In the genomic region with DNA sequence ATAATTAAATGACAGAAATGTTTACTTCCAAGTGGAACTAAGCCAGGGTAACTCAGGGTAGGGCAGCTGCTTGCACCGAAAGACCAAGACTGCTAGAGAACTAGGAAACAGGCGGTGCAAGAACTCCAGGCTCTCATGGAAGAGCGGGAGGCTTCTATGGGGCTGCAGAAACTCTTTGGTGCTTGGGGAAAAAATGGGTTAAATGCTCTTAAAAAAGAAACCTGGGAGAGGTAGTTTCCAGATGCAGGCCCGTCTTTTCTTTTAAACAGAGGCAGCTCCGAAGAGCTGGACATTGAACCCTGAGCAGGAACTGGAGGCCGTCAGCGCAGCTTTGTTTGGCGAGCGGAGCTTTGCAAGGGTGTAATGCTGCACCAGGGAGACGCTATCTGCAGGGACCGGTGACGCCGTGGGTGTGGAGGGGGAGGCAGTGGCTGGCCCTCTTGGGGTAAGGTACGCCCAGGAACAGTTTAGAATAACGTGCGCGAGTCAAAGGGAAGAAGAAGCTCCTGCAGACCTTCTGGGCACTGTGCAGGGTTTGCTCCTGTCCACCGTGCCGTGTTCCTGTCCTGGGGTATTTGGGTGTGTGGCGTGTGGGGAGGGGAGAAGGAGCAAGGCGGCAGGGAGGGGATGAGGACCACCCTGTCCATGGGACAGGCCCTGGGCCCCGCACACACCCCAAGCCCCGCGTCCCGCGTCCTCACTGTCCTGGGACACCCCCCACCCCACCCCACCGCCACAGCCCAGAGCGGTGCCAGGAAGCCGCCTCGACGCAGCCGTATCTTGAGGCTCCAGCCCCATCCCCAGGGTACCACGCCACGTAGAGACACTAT, we compare ENCODE assay signal across 1 cellular context.
TF ChIP-seq lines count a peak whose summit lies in the region.

No MANE protein-coding gene starts in this region.

TF ChIP-seq in HepG2, 621 proteins besides CTCF, POLR2A, EP300 and RAD21 (continued from another document and continues in another):
- TF ChIP-seq ZNF496 (CRISPR knock-in tag; IDR thresholded peaks at IDR 0.05; ENCODE audit: insufficient replicate concordance) (no peak), NR3C1 (CRISPR knock-in tag; IDR thresholded peaks at IDR 0.05) (no peak), TEAD3 (CRISPR knock-in tag; optimal IDR thresholded peaks at IDR 0.05; ENCODE audit: borderline replicate concordance) (peak; percentile 16), ZNF788 (CRISPR knock-in tag; IDR thresholded peaks at IDR 0.05; ENCODE audit: borderline replicate concordance) (no peak), ZNF317 (CRISPR knock-in tag; IDR thresholded peaks at IDR 0.05) (no peak), ZNF773 (CRISPR knock-in tag; IDR thresholded peaks at IDR 0.05; ENCODE audit: borderline replicate concordance) (no peak), ZNF567 (CRISPR knock-in tag; IDR thresholded peaks at IDR 0.05; ENCODE audit: borderline replicate concordance) (no peak), ZNF777 (CRISPR knock-in tag; IDR thresholded peaks at IDR 0.05) (peak; percentile 42), RFX1 (IDR thresholded peaks at IDR 0.05) (no peak), RBM39 (IDR thresholded peaks at IDR 0.05; ENCODE audit: low read depth, low read length, poor library complexity, severe bottlenecking) (no peak), NFRKB (IDR thresholded peaks at IDR 0.05) (no peak), ZNF30 (CRISPR knock-in tag; IDR thresholded peaks at IDR 0.05) (no peak), CBFB (CRISPR knock-in tag; IDR thresholded peaks at IDR 0.05) (no peak), ERF (CRISPR knock-in tag; IDR thresholded peaks at IDR 0.05) (peak; percentile 31; the same call in 1 of the 2 replicates), ZSCAN20 (CRISPR knock-in tag; IDR thresholded peaks at IDR 0.05; ENCODE audit: borderline replicate concordance) (no peak), ZNF713 (CRISPR knock-in tag; IDR thresholded peaks at IDR 0.05) (0 out of 2 replicates have a peak, but pooled peaks have one; percentile 32), EHMT2 (IDR thresholded peaks at IDR 0.05; ENCODE audit: borderline replicate concordance, low read depth, low read length) (no peak), SOX6 (IDR thresholded peaks at IDR 0.05) (no peak), SOX6 (CRISPR knock-in tag; IDR thresholded peaks at IDR 0.05) (peak; percentile 13; the same call in 1 of the 2 replicates), ATM (IDR thresholded peaks at IDR 0.05; ENCODE audit: borderline replicate concordance) (no peak), ZBTB8A (CRISPR knock-in tag; IDR thresholded peaks at IDR 0.05; ENCODE audit: borderline replicate concordance, low read depth) (no peak), ZNF143 (CRISPR knock-in tag; IDR thresholded peaks at IDR 0.05) (0 out of 2 replicates have a peak, but pooled peaks have one; percentile 13), ZNF780A (CRISPR knock-in tag; IDR thresholded peaks at IDR 0.05) (no peak), NR2F6 (IDR thresholded peaks at IDR 0.05) (no peak), NR2F6 (CRISPR knock-in tag; IDR thresholded peaks at IDR 0.05) (no peak), ZNF460 (CRISPR knock-in tag; IDR thresholded peaks at IDR 0.05; ENCODE audit: borderline replicate concordance) (no peak), SMARCC2 (IDR thresholded peaks at IDR 0.05) (no peak), ZNF160 (CRISPR knock-in tag; IDR thresholded peaks at IDR 0.05) (no peak), MAZ (IDR thresholded peaks at IDR 0.05; ENCODE audit: borderline replicate concordance, low read depth, low read length) (no peak), MAZ (CRISPR knock-in tag; IDR thresholded peaks at IDR 0.05; ENCODE audit: low read depth) (0 out of 2 replicates have a peak, but pooled peaks have one; percentile 27), ZNF546 (CRISPR knock-in tag; conservative IDR thresholded peaks at IDR 0.05) (0 out of 2 replicates have a peak, but pooled peaks have one; percentile 3), ZNF839 (CRISPR knock-in tag; IDR thresholded peaks at IDR 0.05; ENCODE audit: borderline replicate concordance) (no peak), WIZ (CRISPR knock-in tag; IDR thresholded peaks at IDR 0.05) (no peak), ZNF34 (CRISPR knock-in tag; IDR thresholded peaks at IDR 0.05; ENCODE audit: borderline replicate concordance) (no peak), ZNF598 (CRISPR knock-in tag; IDR thresholded peaks at IDR 0.05; ENCODE audit: borderline replicate concordance) (no peak), ZSCAN21 (CRISPR knock-in tag; IDR thresholded peaks at IDR 0.05; ENCODE audit: borderline replicate concordance) (no peak), PHB2 (IDR thresholded peaks at IDR 0.05; ENCODE audit: partially characterized antibody) (no peak), CEBPG (CRISPR knock-in tag; IDR thresholded peaks at IDR 0.05) (no peak), FOXC1 (CRISPR knock-in tag; IDR thresholded peaks at IDR 0.05; ENCODE audit: borderline replicate concordance) (no peak)
- TF ChIP-seq, protein P1, sequence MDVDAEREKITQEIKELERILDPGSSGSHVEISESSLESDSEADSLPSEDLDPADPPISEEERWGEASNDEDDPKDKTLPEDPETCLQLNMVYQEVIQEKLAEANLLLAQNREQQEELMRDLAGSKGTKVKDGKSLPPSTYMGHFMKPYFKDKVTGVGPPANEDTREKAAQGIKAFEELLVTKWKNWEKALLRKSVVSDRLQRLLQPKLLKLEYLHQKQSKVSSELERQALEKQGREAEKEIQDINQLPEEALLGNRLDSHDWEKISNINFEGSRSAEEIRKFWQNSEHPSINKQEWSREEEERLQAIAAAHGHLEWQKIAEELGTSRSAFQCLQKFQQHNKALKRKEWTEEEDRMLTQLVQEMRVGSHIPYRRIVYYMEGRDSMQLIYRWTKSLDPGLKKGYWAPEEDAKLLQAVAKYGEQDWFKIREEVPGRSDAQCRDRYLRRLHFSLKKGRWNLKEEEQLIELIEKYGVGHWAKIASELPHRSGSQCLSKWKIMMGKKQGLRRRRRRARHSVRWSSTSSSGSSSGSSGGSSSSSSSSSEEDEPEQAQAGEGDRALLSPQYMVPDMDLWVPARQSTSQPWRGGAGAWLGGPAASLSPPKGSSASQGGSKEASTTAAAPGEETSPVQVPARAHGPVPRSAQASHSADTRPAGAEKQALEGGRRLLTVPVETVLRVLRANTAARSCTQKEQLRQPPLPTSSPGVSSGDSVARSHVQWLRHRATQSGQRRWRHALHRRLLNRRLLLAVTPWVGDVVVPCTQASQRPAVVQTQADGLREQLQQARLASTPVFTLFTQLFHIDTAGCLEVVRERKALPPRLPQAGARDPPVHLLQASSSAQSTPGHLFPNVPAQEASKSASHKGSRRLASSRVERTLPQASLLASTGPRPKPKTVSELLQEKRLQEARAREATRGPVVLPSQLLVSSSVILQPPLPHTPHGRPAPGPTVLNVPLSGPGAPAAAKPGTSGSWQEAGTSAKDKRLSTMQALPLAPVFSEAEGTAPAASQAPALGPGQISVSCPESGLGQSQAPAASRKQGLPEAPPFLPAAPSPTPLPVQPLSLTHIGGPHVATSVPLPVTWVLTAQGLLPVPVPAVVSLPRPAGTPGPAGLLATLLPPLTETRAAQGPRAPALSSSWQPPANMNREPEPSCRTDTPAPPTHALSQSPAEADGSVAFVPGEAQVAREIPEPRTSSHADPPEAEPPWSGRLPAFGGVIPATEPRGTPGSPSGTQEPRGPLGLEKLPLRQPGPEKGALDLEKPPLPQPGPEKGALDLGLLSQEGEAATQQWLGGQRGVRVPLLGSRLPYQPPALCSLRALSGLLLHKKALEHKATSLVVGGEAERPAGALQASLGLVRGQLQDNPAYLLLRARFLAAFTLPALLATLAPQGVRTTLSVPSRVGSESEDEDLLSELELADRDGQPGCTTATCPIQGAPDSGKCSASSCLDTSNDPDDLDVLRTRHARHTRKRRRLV (CRISPR knock-in tag; IDR thresholded peaks at IDR 0.05) = no peak
- TF ChIP-seq, protein P2, sequence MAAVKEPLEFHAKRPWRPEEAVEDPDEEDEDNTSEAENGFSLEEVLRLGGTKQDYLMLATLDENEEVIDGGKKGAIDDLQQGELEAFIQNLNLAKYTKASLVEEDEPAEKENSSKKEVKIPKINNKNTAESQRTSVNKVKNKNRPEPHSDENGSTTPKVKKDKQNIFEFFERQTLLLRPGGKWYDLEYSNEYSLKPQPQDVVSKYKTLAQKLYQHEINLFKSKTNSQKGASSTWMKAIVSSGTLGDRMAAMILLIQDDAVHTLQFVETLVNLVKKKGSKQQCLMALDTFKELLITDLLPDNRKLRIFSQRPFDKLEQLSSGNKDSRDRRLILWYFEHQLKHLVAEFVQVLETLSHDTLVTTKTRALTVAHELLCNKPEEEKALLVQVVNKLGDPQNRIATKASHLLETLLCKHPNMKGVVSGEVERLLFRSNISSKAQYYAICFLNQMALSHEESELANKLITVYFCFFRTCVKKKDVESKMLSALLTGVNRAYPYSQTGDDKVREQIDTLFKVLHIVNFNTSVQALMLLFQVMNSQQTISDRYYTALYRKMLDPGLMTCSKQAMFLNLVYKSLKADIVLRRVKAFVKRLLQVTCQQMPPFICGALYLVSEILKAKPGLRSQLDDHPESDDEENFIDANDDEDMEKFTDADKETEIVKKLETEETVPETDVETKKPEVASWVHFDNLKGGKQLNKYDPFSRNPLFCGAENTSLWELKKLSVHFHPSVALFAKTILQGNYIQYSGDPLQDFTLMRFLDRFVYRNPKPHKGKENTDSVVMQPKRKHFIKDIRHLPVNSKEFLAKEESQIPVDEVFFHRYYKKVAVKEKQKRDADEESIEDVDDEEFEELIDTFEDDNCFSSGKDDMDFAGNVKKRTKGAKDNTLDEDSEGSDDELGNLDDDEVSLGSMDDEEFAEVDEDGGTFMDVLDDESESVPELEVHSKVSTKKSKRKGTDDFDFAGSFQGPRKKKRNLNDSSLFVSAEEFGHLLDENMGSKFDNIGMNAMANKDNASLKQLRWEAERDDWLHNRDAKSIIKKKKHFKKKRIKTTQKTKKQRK (IDR thresholded peaks at IDR 0.05; ENCODE audit: low read length) = no peak
- TF ChIP-seq, protein P3, sequence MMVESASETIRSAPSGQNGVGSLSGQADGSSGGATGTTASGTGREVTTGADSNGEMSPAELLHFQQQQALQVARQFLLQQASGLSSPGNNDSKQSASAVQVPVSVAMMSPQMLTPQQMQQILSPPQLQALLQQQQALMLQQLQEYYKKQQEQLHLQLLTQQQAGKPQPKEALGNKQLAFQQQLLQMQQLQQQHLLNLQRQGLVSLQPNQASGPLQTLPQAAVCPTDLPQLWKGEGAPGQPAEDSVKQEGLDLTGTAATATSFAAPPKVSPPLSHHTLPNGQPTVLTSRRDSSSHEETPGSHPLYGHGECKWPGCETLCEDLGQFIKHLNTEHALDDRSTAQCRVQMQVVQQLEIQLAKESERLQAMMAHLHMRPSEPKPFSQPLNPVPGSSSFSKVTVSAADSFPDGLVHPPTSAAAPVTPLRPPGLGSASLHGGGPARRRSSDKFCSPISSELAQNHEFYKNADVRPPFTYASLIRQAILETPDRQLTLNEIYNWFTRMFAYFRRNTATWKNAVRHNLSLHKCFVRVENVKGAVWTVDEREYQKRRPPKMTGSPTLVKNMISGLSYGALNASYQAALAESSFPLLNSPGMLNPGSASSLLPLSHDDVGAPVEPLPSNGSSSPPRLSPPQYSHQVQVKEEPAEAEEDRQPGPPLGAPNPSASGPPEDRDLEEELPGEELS (CRISPR knock-in tag; IDR thresholded peaks at IDR 0.05) = peak; percentile 79
- TF ChIP-seq, protein P4, sequence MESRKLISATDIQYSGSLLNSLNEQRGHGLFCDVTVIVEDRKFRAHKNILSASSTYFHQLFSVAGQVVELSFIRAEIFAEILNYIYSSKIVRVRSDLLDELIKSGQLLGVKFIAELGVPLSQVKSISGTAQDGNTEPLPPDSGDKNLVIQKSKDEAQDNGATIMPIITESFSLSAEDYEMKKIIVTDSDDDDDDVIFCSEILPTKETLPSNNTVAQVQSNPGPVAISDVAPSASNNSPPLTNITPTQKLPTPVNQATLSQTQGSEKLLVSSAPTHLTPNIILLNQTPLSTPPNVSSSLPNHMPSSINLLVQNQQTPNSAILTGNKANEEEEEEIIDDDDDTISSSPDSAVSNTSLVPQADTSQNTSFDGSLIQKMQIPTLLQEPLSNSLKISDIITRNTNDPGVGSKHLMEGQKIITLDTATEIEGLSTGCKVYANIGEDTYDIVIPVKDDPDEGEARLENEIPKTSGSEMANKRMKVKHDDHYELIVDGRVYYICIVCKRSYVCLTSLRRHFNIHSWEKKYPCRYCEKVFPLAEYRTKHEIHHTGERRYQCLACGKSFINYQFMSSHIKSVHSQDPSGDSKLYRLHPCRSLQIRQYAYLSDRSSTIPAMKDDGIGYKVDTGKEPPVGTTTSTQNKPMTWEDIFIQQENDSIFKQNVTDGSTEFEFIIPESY (CRISPR knock-in tag; IDR thresholded peaks at IDR 0.05) = no peak
- TF ChIP-seq, protein P5, sequence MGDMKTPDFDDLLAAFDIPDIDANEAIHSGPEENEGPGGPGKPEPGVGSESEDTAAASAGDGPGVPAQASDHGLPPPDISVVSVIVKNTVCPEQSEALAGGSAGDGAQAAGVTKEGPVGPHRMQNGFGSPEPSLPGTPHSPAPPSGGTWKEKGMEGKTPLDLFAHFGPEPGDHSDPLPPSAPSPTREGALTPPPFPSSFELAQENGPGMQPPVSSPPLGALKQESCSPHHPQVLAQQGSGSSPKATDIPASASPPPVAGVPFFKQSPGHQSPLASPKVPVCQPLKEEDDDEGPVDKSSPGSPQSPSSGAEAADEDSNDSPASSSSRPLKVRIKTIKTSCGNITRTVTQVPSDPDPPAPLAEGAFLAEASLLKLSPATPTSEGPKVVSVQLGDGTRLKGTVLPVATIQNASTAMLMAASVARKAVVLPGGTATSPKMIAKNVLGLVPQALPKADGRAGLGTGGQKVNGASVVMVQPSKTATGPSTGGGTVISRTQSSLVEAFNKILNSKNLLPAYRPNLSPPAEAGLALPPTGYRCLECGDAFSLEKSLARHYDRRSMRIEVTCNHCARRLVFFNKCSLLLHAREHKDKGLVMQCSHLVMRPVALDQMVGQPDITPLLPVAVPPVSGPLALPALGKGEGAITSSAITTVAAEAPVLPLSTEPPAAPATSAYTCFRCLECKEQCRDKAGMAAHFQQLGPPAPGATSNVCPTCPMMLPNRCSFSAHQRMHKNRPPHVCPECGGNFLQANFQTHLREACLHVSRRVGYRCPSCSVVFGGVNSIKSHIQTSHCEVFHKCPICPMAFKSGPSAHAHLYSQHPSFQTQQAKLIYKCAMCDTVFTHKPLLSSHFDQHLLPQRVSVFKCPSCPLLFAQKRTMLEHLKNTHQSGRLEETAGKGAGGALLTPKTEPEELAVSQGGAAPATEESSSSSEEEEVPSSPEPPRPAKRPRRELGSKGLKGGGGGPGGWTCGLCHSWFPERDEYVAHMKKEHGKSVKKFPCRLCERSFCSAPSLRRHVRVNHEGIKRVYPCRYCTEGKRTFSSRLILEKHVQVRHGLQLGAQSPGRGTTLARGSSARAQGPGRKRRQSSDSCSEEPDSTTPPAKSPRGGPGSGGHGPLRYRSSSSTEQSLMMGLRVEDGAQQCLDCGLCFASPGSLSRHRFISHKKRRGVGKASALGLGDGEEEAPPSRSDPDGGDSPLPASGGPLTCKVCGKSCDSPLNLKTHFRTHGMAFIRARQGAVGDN (CRISPR knock-in tag; IDR thresholded peaks at IDR 0.05) = peak; percentile 56
- TF ChIP-seq, protein P6, sequence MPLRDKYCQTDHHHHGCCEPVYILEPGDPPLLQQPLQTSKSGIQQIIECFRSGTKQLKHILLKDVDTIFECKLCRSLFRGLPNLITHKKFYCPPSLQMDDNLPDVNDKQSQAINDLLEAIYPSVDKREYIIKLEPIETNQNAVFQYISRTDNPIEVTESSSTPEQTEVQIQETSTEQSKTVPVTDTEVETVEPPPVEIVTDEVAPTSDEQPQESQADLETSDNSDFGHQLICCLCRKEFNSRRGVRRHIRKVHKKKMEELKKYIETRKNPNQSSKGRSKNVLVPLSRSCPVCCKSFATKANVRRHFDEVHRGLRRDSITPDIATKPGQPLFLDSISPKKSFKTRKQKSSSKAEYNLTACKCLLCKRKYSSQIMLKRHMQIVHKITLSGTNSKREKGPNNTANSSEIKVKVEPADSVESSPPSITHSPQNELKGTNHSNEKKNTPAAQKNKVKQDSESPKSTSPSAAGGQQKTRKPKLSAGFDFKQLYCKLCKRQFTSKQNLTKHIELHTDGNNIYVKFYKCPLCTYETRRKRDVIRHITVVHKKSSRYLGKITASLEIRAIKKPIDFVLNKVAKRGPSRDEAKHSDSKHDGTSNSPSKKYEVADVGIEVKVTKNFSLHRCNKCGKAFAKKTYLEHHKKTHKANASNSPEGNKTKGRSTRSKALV (CRISPR knock-in tag; IDR thresholded peaks at IDR 0.05) = no peak
